Comparison of ENCODE assay signal across 30 cellular contexts in genomic region chr7:40098810-40099209, GRCh38. TPM values are rescaled to one million over a fixed set of nuclear protein-coding genes. Genes with fewer than 3 reads are reported as not detected.
"Had no signal": no experiment of that assay in that cellular context is flagged by ENCODE, and none has a peak within 500 bp of the region (broad histone marks: within the 10 kb centered on the region; RNA-seq: fewer than 3 reads in every experiment).

No MANE protein-coding gene starts in this region.

- DNase-seq: activated CD4-positive, alpha-beta memory T cell treated with anti-CD3 and anti-CD28 coated beads, Interleukin-2, amount 10 ng/mL, durations not matched to agents 7 days and 5 days; activated CD4-positive, alpha-beta T cell treated with anti-CD3 and anti-CD28 coated beads for 1 hour; activated CD4-positive, alpha-beta T cell treated with anti-CD3 and anti-CD28 coated beads for 4 hours; activated CD4-positive, alpha-beta T cell treated with anti-CD3 and anti-CD28 coated beads, Interleukin-2, amount 10 ng/mL, durations not matched to agents 7 days and 5 days; activated CD4-positive, alpha-beta T cell treated with anti-CD3 and anti-CD28 coated beads, Interleukin-2, amount 50 U/mL, for 4 hours; activated CD8-positive, alpha-beta memory T cell treated with anti-CD3 and anti-CD28 coated beads, Interleukin-2, amount 50 U/mL, for 48 hours; activated gamma-delta T cell; activated naive CD4-positive, alpha-beta T cell; activated naive CD4-positive, alpha-beta T cell treated with anti-CD3 and anti-CD28 coated beads, Interleukin-2, amount 10 ng/mL, durations not matched to agents 7 days and 5 days; activated naive CD8-positive, alpha-beta T cell treated with anti-CD3 and anti-CD28 coated beads, Interleukin-2, amount 10 ng/mL, durations not matched to agents 7 days and 5 days; activated T-cell treated with anti-CD3 and anti-CD28 coated beads for 4 hours; activated T-cell treated with anti-CD3 and anti-CD28 coated beads, Interleukin-2, amount 50 U/mL, for 24 hours; activated T-cell treated with anti-CD3 and anti-CD28 coated beads, Interleukin-2, amount 50 U/mL, for 72 hours; central memory CD4-positive, alpha-beta T cell; cerebellar nuclear complex; colonic mucosa; effector CD8-positive, alpha-beta T cell; foreskin fibroblast; head of caudate nucleus; T-helper 2 cell had no signal

- FAIRE-seq: endothelial cell of umbilical vein, frontal cortex had no signal

- H3K9me3 ChIP-seq: ascending aorta, breast epithelium, colonic mucosa had no signal

- H3K9me3 Mint-ChIP-seq: activated CD4-positive, alpha-beta memory T cell treated with anti-CD3 and anti-CD28 coated beads, Interleukin-2, amount 10 ng/mL, durations not matched to agents 7 days and 5 days; activated CD4-positive, alpha-beta T cell treated with anti-CD3 and anti-CD28 coated beads, Interleukin-2, amount 10 ng/mL, durations not matched to agents 7 days and 5 days; activated naive CD4-positive, alpha-beta T cell treated with anti-CD3 and anti-CD28 coated beads, Interleukin-2, amount 10 ng/mL, durations not matched to agents 7 days and 5 days; activated naive CD4-positive, alpha-beta T cell treated with anti-CD3 and anti-CD28 coated beads, Interleukin-2, amount 50 U/mL, for 72 hours; activated naive CD8-positive, alpha-beta T cell treated with anti-CD3 and anti-CD28 coated beads, Interleukin-2, amount 10 ng/mL, durations not matched to agents 7 days and 5 days; activated T-cell treated with anti-CD3 and anti-CD28 coated beads, Interleukin-2, amount 50 U/mL, for 24 hours; activated T-cell treated with anti-CD3 and anti-CD28 coated beads, Interleukin-2, amount 50 U/mL, for 72 hours; brain; WTC11 had no signal

- H3K27me3 ChIP-seq: ascending aorta, breast epithelium, cardiac muscle cell, colonic mucosa had no signal

- H3K4me1 ChIP-seq: breast epithelium, colonic mucosa had no signal

- H3K27me3 Mint-ChIP-seq: activated CD4-positive, alpha-beta memory T cell treated with anti-CD3 and anti-CD28 coated beads, Interleukin-2, amount 10 ng/mL, durations not matched to agents 7 days and 5 days; activated CD4-positive, alpha-beta T cell treated with anti-CD3 and anti-CD28 coated beads, Interleukin-2, amount 10 ng/mL, durations not matched to agents 7 days and 5 days; activated naive CD4-positive, alpha-beta T cell treated with anti-CD3 and anti-CD28 coated beads, Interleukin-2, amount 10 ng/mL, durations not matched to agents 7 days and 5 days; activated naive CD8-positive, alpha-beta T cell treated with anti-CD3 and anti-CD28 coated beads, Interleukin-2, amount 10 ng/mL, durations not matched to agents 7 days and 5 days; activated T-cell treated with anti-CD3 and anti-CD28 coated beads, Interleukin-2, amount 50 U/mL, for 24 hours; brain had no signal

- ATAC-seq: activated naive CD4-positive, alpha-beta T cell treated with anti-CD3 and anti-CD28 coated beads, Interleukin-2, amount 50 U/mL, for 72 hours; activated T-cell treated with anti-CD3 and anti-CD28 coated beads, Interleukin-2, amount 50 U/mL, for 72 hours; WTC11 had no signal

- H3K27ac ChIP-seq: breast epithelium, cardiac muscle cell, colonic mucosa, epithelial cell of prostate had no signal

- H3K4me1 Mint-ChIP-seq: activated CD4-positive, alpha-beta memory T cell treated with anti-CD3 and anti-CD28 coated beads, Interleukin-2, amount 10 ng/mL, durations not matched to agents 7 days and 5 days; activated CD4-positive, alpha-beta T cell treated with anti-CD3 and anti-CD28 coated beads, Interleukin-2, amount 10 ng/mL, durations not matched to agents 7 days and 5 days; activated naive CD4-positive, alpha-beta T cell treated with anti-CD3 and anti-CD28 coated beads, Interleukin-2, amount 10 ng/mL, durations not matched to agents 7 days and 5 days; activated naive CD8-positive, alpha-beta T cell treated with anti-CD3 and anti-CD28 coated beads, Interleukin-2, amount 10 ng/mL, durations not matched to agents 7 days and 5 days had no signal

- H3K36me3 ChIP-seq: colonic mucosa had no signal

- H3K4me3 Mint-ChIP-seq: activated CD4-positive, alpha-beta memory T cell treated with anti-CD3 and anti-CD28 coated beads, Interleukin-2, amount 10 ng/mL, durations not matched to agents 7 days and 5 days; activated CD4-positive, alpha-beta T cell treated with anti-CD3 and anti-CD28 coated beads, Interleukin-2, amount 10 ng/mL, durations not matched to agents 7 days and 5 days; activated naive CD4-positive, alpha-beta T cell treated with anti-CD3 and anti-CD28 coated beads, Interleukin-2, amount 10 ng/mL, durations not matched to agents 7 days and 5 days; activated naive CD8-positive, alpha-beta T cell treated with anti-CD3 and anti-CD28 coated beads, Interleukin-2, amount 10 ng/mL, durations not matched to agents 7 days and 5 days; activated T-cell treated with anti-CD3 and anti-CD28 coated beads, Interleukin-2, amount 50 U/mL, for 24 hours; activated T-cell treated with anti-CD3 and anti-CD28 coated beads, Interleukin-2, amount 50 U/mL, for 72 hours; brain; WTC11 had no signal

- H3K27ac Mint-ChIP-seq: activated CD4-positive, alpha-beta memory T cell treated with anti-CD3 and anti-CD28 coated beads, Interleukin-2, amount 10 ng/mL, durations not matched to agents 7 days and 5 days; activated CD4-positive, alpha-beta T cell treated with anti-CD3 and anti-CD28 coated beads, Interleukin-2, amount 10 ng/mL, durations not matched to agents 7 days and 5 days; activated naive CD4-positive, alpha-beta T cell treated with anti-CD3 and anti-CD28 coated beads, Interleukin-2, amount 10 ng/mL, durations not matched to agents 7 days and 5 days; activated naive CD4-positive, alpha-beta T cell treated with anti-CD3 and anti-CD28 coated beads, Interleukin-2, amount 50 U/mL, for 72 hours; activated naive CD8-positive, alpha-beta T cell treated with anti-CD3 and anti-CD28 coated beads, Interleukin-2, amount 10 ng/mL, durations not matched to agents 7 days and 5 days; activated T-cell treated with anti-CD3 and anti-CD28 coated beads, Interleukin-2, amount 50 U/mL, for 24 hours; activated T-cell treated with anti-CD3 and anti-CD28 coated beads, Interleukin-2, amount 50 U/mL, for 72 hours; WTC11 had no signal

- H3K4me3 ChIP-seq: ascending aorta, breast epithelium, cardiac muscle cell, colonic mucosa had no signal

RNA-seq across cellular contexts. Expression of gene SUGCT, which starts 36.0 kb away (rescaled TPM):
- total RNA-seq: activated CD4-positive, alpha-beta memory T cell treated with anti-CD3 and anti-CD28 coated beads, Interleukin-2, amount 10 ng/mL, durations not matched to agents 7 days and 5 days; activated CD4-positive, alpha-beta T cell treated with anti-CD3 and anti-CD28 coated beads, Interleukin-2, amount 10 ng/mL, durations not matched to agents 7 days and 5 days; T-helper 1 cell treated with Interleukin-12 subunit alpha and Interleukin-12 subunit beta and Interleukin-4 antibody, amounts not matched to agents 30 ng/mL and 1 ng/mL, for 36 hours had no signal
